1 cellular context compared by ENCODE assay signal in genomic region chr13:34941835-34942731, GRCh38.
TF ChIP-seq lines count a peak whose summit lies in the region.

Gene NBEA, plus strand, starts transcription at chr13:34942270. Its CDS starts 551 bp downstream, at chr13:34942821.

TF ChIP-seq in WTC11, 78 proteins besides CTCF, POLR2A, EP300 and RAD21 (continued from another document):
- TF ChIP-seq ARID4B (CRISPR knock-in tag; IDR thresholded peaks at IDR 0.05; ENCODE audit: borderline replicate concordance) (peak; percentile 55; the same call in 1 of the 2 replicates), ZNF532 (CRISPR knock-in tag; IDR thresholded peaks at IDR 0.05; ENCODE audit: borderline replicate concordance) (no peak)
